Comparison of ENCODE assay signal across 22 cellular contexts in the genomic region with DNA sequence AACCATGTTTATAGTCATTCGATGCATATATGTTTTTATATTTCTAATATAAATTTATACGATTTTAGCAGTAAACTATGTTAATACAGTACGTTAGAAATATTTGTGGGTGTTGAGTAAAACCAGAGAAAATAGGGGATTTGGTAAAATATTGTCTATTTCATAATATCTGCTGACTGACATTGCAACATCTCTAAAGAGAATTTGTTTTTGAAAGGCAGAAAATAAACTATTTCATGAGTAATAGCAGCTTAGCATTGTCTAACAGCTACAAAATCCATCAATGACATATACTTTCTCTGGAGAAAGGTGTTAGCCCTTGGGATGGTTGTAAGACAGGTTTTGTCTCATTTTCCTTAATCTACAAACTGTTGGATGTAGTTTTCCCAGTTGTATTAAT.
DNase-seq lines count a peak whose midpoint lies in the region; FAIRE-seq and TF ChIP-seq lines count a peak whose summit lies in the region.
"Had no signal": no experiment of that assay in that cellular context is flagged by ENCODE, and none has a peak within 500 bp of the region (broad histone marks: within the 10 kb centered on the region; RNA-seq: fewer than 3 reads in every experiment).

No MANE protein-coding gene starts in this region.

- TF ChIP-seq CTCF in AG10803 (conservative IDR thresholded peaks at IDR 0.05; ENCODE audit: low read length) (no peak), osteoblast (IDR thresholded peaks at IDR 0.05; ENCODE audit: extremely low read depth, low read depth, low read length) (no peak)

- peak; percentile 9 for FAIRE-seq in islet of Langerhans (lab: Jason Lieb, UNC)
- FAIRE-seq: GM12892, GM19239 had no signal

- DNase-seq in AG10803 (ENCODE audit: low read depth) (peak; percentile 26), HCEC 1CT (peak; percentile 57), fibroblast of gingiva (ENCODE audit: low read depth) (peak; percentile 51), osteoblast (ENCODE audit: insufficient read length, low spot score, missing footprints) (no peak), NCI-H1092 treated with DMSO at 0.1 percent for 48 hours (lab: John Stamatoyannopoulos, UW) (no peak)
- DNase-seq in activated CD8-positive, alpha-beta memory T cell treated with anti-CD3 and anti-CD28 coated beads for 24 hours: no peak
- DNase-seq: Calu3, DMS79 treated with DMSO at 0.1 percent for 48 hours, GF-D8, H7, MV-4-11, NCI-H1105 treated with DMSO at 0.1 percent for 48 hours, NCI-H146, NCI-H2029 treated with DMSO at 0.1 percent for 48 hours, NCI-H2227 treated with DMSO at 0.1 percent for 48 hours, NCI-H69, Right ventricle myocardium superior, RPMI8226 had no signal

- H3K4me2 ChIP-seq in osteoblast (ENCODE audit: insufficient read depth, low read length): no peak overlapping the region

- H3K4me1 ChIP-seq in osteoblast (ENCODE audit: insufficient read depth, low read length): peaks cover 9% of the 10 kb centered on the region
- H3K4me1 ChIP-seq: SJSA1 had no signal

- no peak overlapping the region for H2AFZ ChIP-seq in osteoblast (ENCODE audit: low read length)

- no peaks in the 10 kb centered on the region for H3K36me3 ChIP-seq in osteoblast (ENCODE audit: insufficient read depth, low read length)
- H3K36me3 ChIP-seq: SJSA1 had no signal

- no peaks in the 10 kb centered on the region for H4K20me1 ChIP-seq in osteoblast (ENCODE audit: insufficient read depth, low read length)

- no peaks in the 10 kb centered on the region for H3K27me3 ChIP-seq in osteoblast (ENCODE audit: insufficient read depth, low read length)
- H3K27me3 ChIP-seq: SJSA1 had no signal

- peaks cover 11% of the 10 kb centered on the region for H3K79me2 ChIP-seq in osteoblast (ENCODE audit: insufficient read depth, low read length)

- H3K9me3 ChIP-seq in osteoblast (ENCODE audit: low read depth, low read length): no peaks in the 10 kb centered on the region
- H3K9me3 ChIP-seq: SJSA1 had no signal

- no peak overlapping the region for H3K27ac ChIP-seq in osteoblast (ENCODE audit: low read depth, low read length)
- H3K27ac ChIP-seq: SJSA1 had no signal

- H3K4me3 ChIP-seq in AG10803 (ENCODE audit: low read length): no peak overlapping the region
- no peak overlapping the region for H3K4me3 ChIP-seq in osteoblast (ENCODE audit: insufficient read depth, low read length)
- H3K4me3 ChIP-seq: SJSA1 had no signal

Comparison
In these comparisons a context has a peak if more than half of its experiments do, and no peak if none do; other contexts are left out.
1. DNase-seq: peak in AG10803 (single experiment), HCEC 1CT (single experiment) and fibroblast of gingiva (single experiment); none in osteoblast (single experiment), NCI-H1092 treated with DMSO at 0.1 percent for 48 hours (single experiment) and activated CD8-positive, alpha-beta memory T cell treated with anti-CD3 and anti-CD28 coated beads for 24 hours (single experiment).